In the genomic region with DNA sequence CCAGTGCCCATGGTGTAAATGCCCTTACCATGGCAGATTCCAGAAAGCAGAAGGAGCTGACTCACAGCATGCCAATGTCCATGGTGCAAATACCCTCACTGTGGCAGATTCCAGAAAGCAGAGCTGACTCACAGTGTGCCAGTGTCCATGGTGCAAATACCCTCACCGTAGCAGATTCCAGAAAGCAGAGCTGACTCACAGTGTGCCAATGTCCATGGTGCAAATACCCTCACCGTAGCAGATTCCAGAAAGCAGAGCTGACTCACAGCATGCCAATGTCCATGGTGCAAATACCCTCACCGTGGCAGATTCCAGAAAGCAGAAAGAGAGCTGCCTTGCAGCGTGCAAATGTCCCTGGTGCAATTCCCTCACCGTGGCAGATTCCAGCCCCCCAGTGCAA, we compare ENCODE assay signal across 19 cellular contexts.
DNase-seq lines count a peak whose midpoint lies in the region; TF ChIP-seq lines count a peak whose summit lies in the region.
"Had no signal": no experiment of that assay in that cellular context is flagged by ENCODE, and none has a peak within 500 bp of the region (broad histone marks: within the 10 kb centered on the region; RNA-seq: fewer than 3 reads in every experiment).

No MANE protein-coding gene starts in this region.

- TF ChIP-seq CTCF in WERI-Rb-1 (IDR thresholded peaks at IDR 0.05; ENCODE audit: low read depth, low read length) (no peak), sigmoid colon (IDR thresholded peaks at IDR 0.05) (no peak), CD14-positive monocyte (IDR thresholded peaks at IDR 0.05) (no peak)

- no peak for TF ChIP-seq EP300 in sigmoid colon (IDR thresholded peaks at IDR 0.05)

- H3K36me3 Mint-ChIP-seq in CD14-positive monocyte = no peaks in the 10 kb centered on the region
- H3K36me3 Mint-ChIP-seq: CD4-positive, alpha-beta memory T cell had no signal

- 83 to 88% methylated on average over 5 of the region's 5 CpGs for WGBS in sigmoid colon, 2 donors

- H3K27me3 ChIP-seq in WERI-Rb-1 (ENCODE audit: insufficient read depth, low read depth, severe bottlenecking) (peaks cover 92% of the 10 kb centered on the region), sigmoid colon (peaks cover 0 to 9% (median 0%) of the 10 kb centered on the region in 3 donors)

- H3K9me3 ChIP-seq in WERI-Rb-1 (ENCODE audit: severe bottlenecking) (peaks cover 21% of the 10 kb centered on the region), sigmoid colon (no peaks in the 10 kb centered on the region)
- H3K9me3 ChIP-seq: BE2C had no signal

- peaks cover 2 to 3% (median 2%) of the 10 kb centered on the region in 3 donors for H3K27me3 Mint-ChIP-seq in CD14-positive monocyte (ENCODE audit: low read depth in 3 of 3)
- H3K27me3 Mint-ChIP-seq: CD4-positive, alpha-beta memory T cell had no signal

- DNase-seq in M059J (ENCODE audit: low read depth) (peak; percentile 4), WERI-Rb-1 (peak; percentile 6), kidney tubule cell (ENCODE audit: low spot score) (peak; percentile 2), sigmoid colon (peak; percentile 28), CD14-positive monocyte (ENCODE audit: low spot score) (no peak), SHP77 treated with DMSO at 0.1 percent for 48 hours (lab: John Stamatoyannopoulos, UW) (no peak)
- no peak for DNase-seq in activated CD4-positive, alpha-beta T cell treated with anti-CD3 and anti-CD28 coated beads, Interleukin-2, amount 50 U/mL, for 4 hours
- DNase-seq: BE2C; Calu3; CD4-positive, alpha-beta memory T cell; DMS53; NCI-H1417 treated with DMSO at 0.1 percent for 48 hours; NCI-H1930; NCI-H2171; NCI-H446; NCI-H748 treated with DMSO at 0.1 percent for 48 hours had no signal

- no peak for TF ChIP-seq POLR2A in sigmoid colon (IDR thresholded peaks at IDR 0.05)

- H3K27ac ChIP-seq in WERI-Rb-1 (no peak overlapping the region), sigmoid colon (no peak overlapping the region)
- H3K27ac ChIP-seq: HL-60, RWPE1, SJSA1 had no signal

- H3K9me3 Mint-ChIP-seq in CD14-positive monocyte = peaks cover 0 to 8% (median 3%) of the 10 kb centered on the region in 7 donors
- H3K9me3 Mint-ChIP-seq: CD4-positive, alpha-beta memory T cell had no signal

- H3K36me3 ChIP-seq in WERI-Rb-1 = no peaks in the 10 kb centered on the region
- no peaks in the 10 kb centered on the region for H3K36me3 ChIP-seq in sigmoid colon
- H3K36me3 ChIP-seq: BE2C, SJSA1 had no signal

- no peak overlapping the region for H3K4me3 Mint-ChIP-seq in CD14-positive monocyte
- H3K4me3 Mint-ChIP-seq: CD4-positive, alpha-beta memory T cell had no signal

- intact Hi-C loops in sigmoid colon (cut with DNase I) (no loop called here), CD14-positive monocyte (cut with micrococcal nuclease) (no loop called here)

- H3K4me3 ChIP-seq in WERI-Rb-1 (ENCODE audit: low read depth, low read length) (no peak overlapping the region), sigmoid colon (no peak overlapping the region)
- H3K4me3 ChIP-seq: SJSA1 had no signal

- no peaks in the 10 kb centered on the region for H3K4me1 ChIP-seq in sigmoid colon
- H3K4me1 ChIP-seq: BE2C, SJSA1 had no signal

- no peak overlapping the region for H3K27ac Mint-ChIP-seq in CD14-positive monocyte
- H3K27ac Mint-ChIP-seq: CD4-positive, alpha-beta memory T cell had no signal

- no peaks in the 10 kb centered on the region for H3K4me1 Mint-ChIP-seq in CD14-positive monocyte
- H3K4me1 Mint-ChIP-seq: CD4-positive, alpha-beta memory T cell had no signal

Comparison
In these comparisons a context has a peak if more than half of its experiments do, and no peak if none do; other contexts are left out.
1. DNase-seq: peak in M059J (single experiment), WERI-Rb-1 (single experiment), kidney tubule cell (single experiment) and sigmoid colon (single experiment); none in CD14-positive monocyte (single experiment), SHP77 treated with DMSO at 0.1 percent for 48 hours (single experiment) and activated CD4-positive, alpha-beta T cell treated with anti-CD3 and anti-CD28 coated beads, Interleukin-2, amount 50 U/mL, for 4 hours (0 of 2).